In the genomic region with DNA sequence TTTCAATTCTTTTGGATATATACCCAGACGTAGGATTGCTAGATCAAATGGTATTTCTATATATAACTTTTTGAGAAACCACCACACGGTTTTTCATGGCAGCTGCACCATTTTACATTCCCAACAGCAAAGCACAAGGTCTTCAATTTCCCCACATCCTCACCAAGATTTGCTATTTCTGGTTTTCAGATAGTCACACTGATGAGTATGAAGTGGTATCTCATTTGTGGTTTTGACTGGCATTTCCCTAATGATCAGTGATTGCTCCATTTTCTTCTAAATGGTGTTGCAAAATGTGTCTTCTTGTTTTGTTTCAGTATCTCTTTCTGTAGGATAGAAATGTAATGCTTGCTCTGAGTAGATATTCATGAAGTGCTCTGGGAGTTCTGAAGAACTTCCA, we compare ENCODE assay signal across 10 cellular contexts. TPM values are rescaled to one million over a fixed set of nuclear protein-coding genes. Genes with fewer than 3 reads are reported as not detected.
A peak's percentile ranks its signal among the peaks of the same experiment; 100 is the strongest.
DNase-seq lines count a peak whose midpoint lies in the region; ATAC-seq and TF ChIP-seq lines count a peak whose summit lies in the region.
"Had no signal": no experiment of that assay in that cellular context is flagged by ENCODE, and none has a peak within 500 bp of the region (broad histone marks: within the 10 kb centered on the region; RNA-seq: fewer than 3 reads in every experiment).

No MANE protein-coding gene starts in this region.

- peaks cover 45% of the 10 kb centered on the region for H3K36me3 Mint-ChIP-seq in activated CD8-positive, alpha-beta T cell treated with anti-CD3 and anti-CD28 coated beads for 36 hours (ENCODE audit: low read depth)
- peaks cover 6 to 34% (median 17%) of the 10 kb centered on the region in 5 donors for H3K36me3 Mint-ChIP-seq in naive thymus-derived CD4-positive, alpha-beta T cell

- no peaks in the 10 kb centered on the region for H3K9me3 Mint-ChIP-seq in activated CD8-positive, alpha-beta T cell treated with anti-CD3 and anti-CD28 coated beads for 36 hours
- H3K9me3 Mint-ChIP-seq in naive thymus-derived CD4-positive, alpha-beta T cell = no peaks in the 10 kb centered on the region

- POLR2A ChIA-PET in activated CD8-positive, alpha-beta T cell treated with anti-CD3 and anti-CD28 coated beads for 36 hours (lab: Charles Lee) = interaction anchor here (0.9 to 1.4 kb wide), 4 partner anchors 39 to 53 kb away, joined by 3 to 5 read pairs (median 3); no protein-coding TSS in a partner anchor
- POLR2A ChIA-PET in naive thymus-derived CD4-positive, alpha-beta T cell (lab: Charles Lee) = interaction anchor here (0.6 to 1.1 kb wide), 4 partner anchors 9 to 46 kb away, joined by 3 to 6 read pairs (median 4); no protein-coding TSS in a partner anchor

- CTCF ChIA-PET in activated CD8-positive, alpha-beta T cell treated with anti-CD3 and anti-CD28 coated beads for 36 hours (lab: Charles Lee) = interaction anchor here (1.2 kb wide), 1 partner anchor 12 kb away, joined by 3 read pairs; no protein-coding TSS in a partner anchor
- CTCF ChIA-PET in naive thymus-derived CD4-positive, alpha-beta T cell (lab: Charles Lee) = interaction anchor here (0.6 kb wide), 1 partner anchor 28 kb away, joined by 4 read pairs; no protein-coding TSS in a partner anchor

- intact Hi-C loops in activated CD8-positive, alpha-beta T cell treated with anti-CD3 and anti-CD28 coated beads for 36 hours (cut with micrococcal nuclease) = loop anchor here (2.0 to 5.0 kb wide), 3 partner anchors 34 to 51 kb away; no protein-coding TSS in a partner anchor
- intact Hi-C loops in naive thymus-derived CD4-positive, alpha-beta T cell (cut with micrococcal nuclease) = loop anchor here in 1 of 2 donors (5.0 kb wide), 1 partner anchor 119 kb away; no protein-coding TSS in a partner anchor

- no peak overlapping the region for H2AFZ ChIP-seq in Karpas-422 (ENCODE audit: low read length)

- H3K9me2 ChIP-seq in Karpas-422 (replicated peaks; ENCODE audit: insufficient read depth, low read length) = no peaks in the 10 kb centered on the region

- H3K4me1 Mint-ChIP-seq in activated CD8-positive, alpha-beta T cell treated with anti-CD3 and anti-CD28 coated beads for 36 hours (ENCODE audit: low read depth) = peaks cover 79% of the 10 kb centered on the region
- peaks cover 68 to 93% (median 84%) of the 10 kb centered on the region in 7 donors for H3K4me1 Mint-ChIP-seq in naive thymus-derived CD4-positive, alpha-beta T cell

- H3K4me3 ChIP-seq in Karpas-422 (ENCODE audit: low read length) = no peak overlapping the region
- no peak overlapping the region for H3K4me3 ChIP-seq in naive thymus-derived CD4-positive, alpha-beta T cell (ENCODE audit: low read length)

- peak overlapping the region; percentile 49 for H3K4me3 Mint-ChIP-seq in activated CD8-positive, alpha-beta T cell treated with anti-CD3 and anti-CD28 coated beads for 36 hours
- H3K4me3 Mint-ChIP-seq in naive thymus-derived CD4-positive, alpha-beta T cell = peak overlapping the region in 9 of 10 donors; percentile 15 to 69 (median 58)

- no peaks in the 10 kb centered on the region for H3K9me3 ChIP-seq in Karpas-422 (ENCODE audit: low read length)
- no peaks in the 10 kb centered on the region for H3K9me3 ChIP-seq in naive thymus-derived CD4-positive, alpha-beta T cell (ENCODE audit: control insufficient read depth in 2 of 3, low read length in 3 of 3)

- H3K9ac ChIP-seq in Karpas-422 (ENCODE audit: low read length) = no peak overlapping the region

- ATAC-seq in activated CD8-positive, alpha-beta T cell treated with anti-CD3 and anti-CD28 coated beads for 36 hours = peak; percentile 7
- ATAC-seq in naive thymus-derived CD4-positive, alpha-beta T cell = peak; percentile 40
- ATAC-seq in HG02885 (IDR thresholded peaks at IDR 0.05; ENCODE audit: poor library complexity, unreplicated experiment) = no peak

- peaks cover 78% of the 10 kb centered on the region for H3K79me2 ChIP-seq in Karpas-422 (ENCODE audit: low read length)

- peaks cover 64% of the 10 kb centered on the region for H3K4me1 ChIP-seq in Karpas-422 (ENCODE audit: low read length)
- H3K4me1 ChIP-seq in naive thymus-derived CD4-positive, alpha-beta T cell (ENCODE audit: control insufficient read depth in 2 of 2, insufficient read depth in 2 of 2, low read length in 2 of 2) = peaks cover 79 to 82% of the 10 kb centered on the region in 2 donors

- no peaks in the 10 kb centered on the region for H4K20me1 ChIP-seq in Karpas-422 (ENCODE audit: insufficient read depth, low read depth, low read length)

- peaks cover 12% of the 10 kb centered on the region for H3K36me3 ChIP-seq in Karpas-422 (ENCODE audit: insufficient read depth, low read length)
- no peaks in the 10 kb centered on the region for H3K36me3 ChIP-seq in naive thymus-derived CD4-positive, alpha-beta T cell (ENCODE audit: control insufficient read depth in 2 of 3, insufficient read depth in 3 of 3, low read length in 3 of 3)

- H3K27me3 ChIP-seq in Karpas-422 (ENCODE audit: low read length) = no peaks in the 10 kb centered on the region
- H3K27me3 ChIP-seq in naive thymus-derived CD4-positive, alpha-beta T cell (ENCODE audit: control insufficient read depth in 2 of 2, insufficient read depth in 2 of 2, low read length in 2 of 2) = no peaks in the 10 kb centered on the region

- H3K27ac Mint-ChIP-seq in activated CD8-positive, alpha-beta T cell treated with anti-CD3 and anti-CD28 coated beads for 36 hours = peak overlapping the region; percentile 92
- peak overlapping the region; percentile 67 to 96 (median 91) for H3K27ac Mint-ChIP-seq in naive thymus-derived CD4-positive, alpha-beta T cell

- DNase-seq in GF-D8 (lab: John Stamatoyannopoulos, UW) (peak; percentile 90), Karpas-422 (no peak), NCI-H345 treated with DMSO at 0.1 percent for 48 hours (lab: John Stamatoyannopoulos, UW; ENCODE audit: unreplicated experiment) (no peak), NCI-H187 treated with DMSO at 0.1 percent for 48 hours (lab: John Stamatoyannopoulos, UW) (no peak), NCI-H1105 (lab: John Stamatoyannopoulos, UW) (no peak)
- DNase-seq in activated CD8-positive, alpha-beta T cell treated with anti-CD3 and anti-CD28 coated beads for 36 hours = no peak
- DNase-seq in naive thymus-derived CD4-positive, alpha-beta T cell = no peak
- DNase-seq: DND-41 had no signal

- no peaks in the 10 kb centered on the region for H3K27me3 Mint-ChIP-seq in activated CD8-positive, alpha-beta T cell treated with anti-CD3 and anti-CD28 coated beads for 36 hours
- H3K27me3 Mint-ChIP-seq in naive thymus-derived CD4-positive, alpha-beta T cell = no peaks in the 10 kb centered on the region

- no peak for TF ChIP-seq CTCF in activated CD8-positive, alpha-beta T cell treated with anti-CD3 and anti-CD28 coated beads for 36 hours (IDR thresholded peaks at IDR 0.05)

- H3K27ac ChIP-seq in Karpas-422 (ENCODE audit: low read length) = peak overlapping the region; percentile 90
- H3K27ac ChIP-seq in naive thymus-derived CD4-positive, alpha-beta T cell (ENCODE audit: low read depth, low read length) = peak overlapping the region; percentile 44
- H3K27ac ChIP-seq: RWPE1 had no signal

- peak overlapping the region; percentile 32 for H3K4me2 ChIP-seq in Karpas-422 (ENCODE audit: low read depth, low read length, poor library complexity, severe bottlenecking)

RNA-seq across cellular contexts. Expression of gene ANKRD44, which starts 52.0 kb away (rescaled TPM):
- total RNA-seq in Karpas-422 (2014; rRNA removed; shearing (Covaris generic); ENCODE audit: low replicate concordance) = 120 and 153 TPM in 2 replicates
- 100 to 1,000 TPM; 131 to 132 TPM for total RNA-seq in activated CD8-positive, alpha-beta T cell treated with anti-CD3 and anti-CD28 coated beads for 36 hours
- total RNA-seq in naive thymus-derived CD4-positive, alpha-beta T cell = 100 to 1,000 TPM; 234 to 296 (median 291) TPM
- 10 to 100 TPM; 88.6 to 95.4 TPM for polyA plus RNA-seq in naive thymus-derived CD4-positive, alpha-beta T cell
